In genomic region chr3:127689266-127689860, GRCh38 we compare ENCODE assay signal across 12 cellular contexts. TPM values are rescaled to one million over a fixed set of nuclear protein-coding genes. Genes with fewer than 3 reads are reported as not detected.
DNase-seq lines count a peak whose midpoint lies in the region; ATAC-seq, FAIRE-seq and TF ChIP-seq lines count a peak whose summit lies in the region.
"Had no signal": no experiment of that assay in that cellular context is flagged by ENCODE, and none has a peak within 500 bp of the region (broad histone marks: within the 10 kb centered on the region; RNA-seq: fewer than 3 reads in every experiment).

No MANE protein-coding gene starts in this region.

- intact Hi-C loops in sigmoid colon (cut with DNase I), result loop anchor here (2.0 to 10.0 kb wide), 2 partner anchors 133 to 225 kb away; partner anchors contain the start of genes KBTBD12 and MGLL

- 94 to 95% methylated on average over 19 of the region's 19 CpGs for WGBS in sigmoid colon, 2 donors

- ATAC-seq in HG03139 (IDR thresholded peaks at IDR 0.05; ENCODE audit: unreplicated experiment), result no peak

- no peak overlapping the region for H2AFZ ChIP-seq in astrocyte (ENCODE audit: low read depth, low read length)
- H2AFZ ChIP-seq in keratinocyte (ENCODE audit: control insufficient read depth, low read length), result no peak overlapping the region

- no peak overlapping the region for H3K4me3 Mint-ChIP-seq in astrocyte (ENCODE audit: unreplicated experiment)
- H3K4me3 Mint-ChIP-seq: CD4-positive, alpha-beta memory T cell; naive B cell had no signal

- TF ChIP-seq CTCF in astrocyte (IDR thresholded peaks at IDR 0.05; ENCODE audit: insufficient read depth, low read depth, low read length) (no peak), keratinocyte (optimal IDR thresholded peaks at IDR 0.05 in 1 of 3, IDR thresholded peaks at IDR 0.05 in 1 of 3, conservative IDR thresholded peaks at IDR 0.05 in 1 of 3; ENCODE audit: extremely low read depth in 1 of 3, insufficient read depth in 2 of 3, low read length in 3 of 3) (no peak), sigmoid colon (IDR thresholded peaks at IDR 0.05) (no peak)

- peak overlapping the region; percentile 94 for H3K27ac Mint-ChIP-seq in astrocyte (ENCODE audit: unreplicated experiment)
- H3K27ac Mint-ChIP-seq: CD4-positive, alpha-beta memory T cell had no signal

- H3K36me3 Mint-ChIP-seq in astrocyte (ENCODE audit: low read depth, unreplicated experiment), result peaks cover 8% of the 10 kb centered on the region
- H3K36me3 Mint-ChIP-seq: CD4-positive, alpha-beta memory T cell; naive B cell had no signal

- no peaks in the 10 kb centered on the region for H3K27me3 ChIP-seq in astrocyte (ENCODE audit: insufficient read depth, low read length)
- no peaks in the 10 kb centered on the region for H3K27me3 ChIP-seq in keratinocyte (ENCODE audit: control insufficient read depth, extremely low read depth, insufficient read depth, low read length)
- no peaks in the 10 kb centered on the region for H3K27me3 ChIP-seq in sigmoid colon

- H3K27me3 Mint-ChIP-seq in astrocyte (ENCODE audit: low read depth, unreplicated experiment), result no peaks in the 10 kb centered on the region

- H3K4me2 ChIP-seq in astrocyte (ENCODE audit: low read length), result peak overlapping the region; percentile 65
- peak overlapping the region; percentile 12 for H3K4me2 ChIP-seq in keratinocyte (ENCODE audit: control insufficient read depth, extremely low read depth, insufficient read depth, low read depth, low read length)

- peaks cover 31% of the 10 kb centered on the region for H3K4me1 ChIP-seq in astrocyte (ENCODE audit: insufficient read depth, low read length)
- H3K4me1 ChIP-seq in keratinocyte (ENCODE audit: control insufficient read depth, extremely low read depth, insufficient read depth, low read length), result peaks cover 27% of the 10 kb centered on the region
- peaks cover 0 to 39% (median 36%) of the 10 kb centered on the region in 4 donors for H3K4me1 ChIP-seq in sigmoid colon

- peak overlapping the region; percentile 83 for H3K27ac ChIP-seq in astrocyte (ENCODE audit: low read depth, low read length)
- peak overlapping the region; percentile 70 for H3K27ac ChIP-seq in keratinocyte (ENCODE audit: control insufficient read depth, insufficient read depth, low read length)
- peak overlapping the region; percentile 74 to 86 (median 82) for H3K27ac ChIP-seq in sigmoid colon

- no peaks in the 10 kb centered on the region for H3K9me3 Mint-ChIP-seq in astrocyte (ENCODE audit: unreplicated experiment)
- H3K9me3 Mint-ChIP-seq: CD4-positive, alpha-beta memory T cell; naive B cell had no signal

- H3K79me2 ChIP-seq in astrocyte (ENCODE audit: insufficient read depth, low read length), result no peaks in the 10 kb centered on the region
- no peaks in the 10 kb centered on the region for H3K79me2 ChIP-seq in keratinocyte (ENCODE audit: control insufficient read depth, insufficient read depth, low read length)

- H3K9me3 ChIP-seq in astrocyte (ENCODE audit: insufficient read depth, low read depth, low read length) (no peaks in the 10 kb centered on the region), keratinocyte (ENCODE audit: control insufficient read depth, low read depth, low read length) (no peaks in the 10 kb centered on the region), sigmoid colon (no peaks in the 10 kb centered on the region)

- H3K36me3 ChIP-seq in astrocyte (ENCODE audit: insufficient read depth, low read length) (no peaks in the 10 kb centered on the region), keratinocyte (ENCODE audit: control insufficient read depth in 2 of 2, extremely low read depth in 1 of 2, insufficient read depth in 2 of 2, low read length in 2 of 2) (no peaks in the 10 kb centered on the region), sigmoid colon (peaks cover 0 to 18% (median 3%) of the 10 kb centered on the region in 4 donors)

- FAIRE-seq in GM12891 (lab: Jason Lieb, UNC) (no peak), astrocyte (lab: Jason Lieb, UNC) (no peak), keratinocyte (lab: Jason Lieb, UNC) (no peak)

- no peak for TF ChIP-seq EP300 in sigmoid colon (IDR thresholded peaks at IDR 0.05)

- H3K9me1 ChIP-seq in keratinocyte (ENCODE audit: control insufficient read depth, extremely low read depth, insufficient read depth, low read length), result no peaks in the 10 kb centered on the region

- H3K4me1 Mint-ChIP-seq in astrocyte (ENCODE audit: low read depth, unreplicated experiment), result peaks cover 26% of the 10 kb centered on the region
- H3K4me1 Mint-ChIP-seq: CD4-positive, alpha-beta memory T cell had no signal

- TF ChIP-seq POLR2A in GM12891 (IDR thresholded peaks at IDR 0.05; ENCODE audit: low read depth, low read length) (0 out of 2 replicates have a peak, but pooled peaks have one; percentile 43), sigmoid colon (IDR thresholded peaks at IDR 0.05) (no peak), erythroblast (IDR thresholded peaks at IDR 0.05; ENCODE audit: low read length) (no peak)

- no peaks in the 10 kb centered on the region for H4K20me1 ChIP-seq in astrocyte (ENCODE audit: insufficient read depth, low read length)
- no peaks in the 10 kb centered on the region for H4K20me1 ChIP-seq in keratinocyte (ENCODE audit: control insufficient read depth, extremely low read depth, insufficient read depth, low read length)

- DNase-seq in GM12891 (ENCODE audit: insufficient read length, low spot score), result no peak
- no peak for DNase-seq in astrocyte (ENCODE audit: low read depth)
- no peak for DNase-seq in keratinocyte (ENCODE audit: low read depth, low spot score)
- peak; percentile 53 for DNase-seq in sigmoid colon
- DNase-seq in activated CD4-positive, alpha-beta T cell treated with anti-CD3 and anti-CD28 coated beads, Interleukin-2, amount 50 U/mL, for 48 hours, result no peak
- DNase-seq in erythroblast (lab: John Stamatoyannopoulos, UW), result no peak
- DNase-seq in stimulated activated CD4-positive, alpha-beta T cell treated with anti-CD3 and anti-CD28 coated beads, Interleukin-4, amount 100 ng/mL, for 24 hours, result no peak
- DNase-seq: CD4-positive, alpha-beta memory T cell; naive B cell; NCI-H2107; stimulated activated CD4-positive, alpha-beta T cell treated with anti-CD3 and anti-CD28 coated beads, Interleukin-15, amount 100 ng/mL, for 24 hours had no signal

- dilution Hi-C loops in keratinocyte (cut with MboI; ENCODE audit: extremely low pct_ligation_motif_present, low sequenced_read_pairs), result no loop called here

- H3K9ac ChIP-seq in astrocyte (ENCODE audit: low read length) (peak overlapping the region; percentile 71), keratinocyte (ENCODE audit: control insufficient read depth, extremely low read depth, insufficient read depth, low read length) (peak overlapping the region; percentile 43)

- H3K4me3 ChIP-seq in astrocyte (ENCODE audit: insufficient read depth, low read depth, low read length) (no peak overlapping the region), keratinocyte (ENCODE audit: control insufficient read depth in 2 of 3, extremely low read depth in 1 of 3, insufficient read depth in 2 of 3, low read depth in 1 of 3, low read length in 3 of 3) (no peak overlapping the region), sigmoid colon (no peak overlapping the region)

TF ChIP-seq in GM12891, 5 proteins besides CTCF, POLR2A, EP300 and RAD21:
- TF ChIP-seq POLR2AphosphoS5 (IDR thresholded peaks at IDR 0.05; ENCODE audit: low read depth, low read length), result no peak; the same call in none of the 2 replicates
- no peak for TF ChIP-seq POU2F2 (IDR thresholded peaks at IDR 0.05; ENCODE audit: low read depth, low read length)
- no peak for TF ChIP-seq PAX5 (IDR thresholded peaks at IDR 0.05; ENCODE audit: insufficient read depth, low read length, severe bottlenecking)
- no peak for TF ChIP-seq SPI1 (IDR thresholded peaks at IDR 0.05; ENCODE audit: low read depth, low read length)
- TF ChIP-seq TAF1 (IDR thresholded peaks at IDR 0.05; ENCODE audit: low read depth, low read length), result no peak

RNA-seq across cellular contexts. Expression of gene ABTB1, which starts 16.6 kb away (rescaled TPM):
- polyA plus RNA-seq in GM12891 (2012; ENCODE audit: low read depth, missing spikeins), result 9.5 TPM
- total RNA-seq in astrocyte, result 11.6 and 11.8 TPM in 2 replicates
- 11.6 to 15.2 TPM (median 13.7 TPM) in 3 replicates for polyA plus RNA-seq in keratinocyte
- polyA plus RNA-seq in keratinocyte (2011; ENCODE audit: low read depth), result 7.0 TPM
- 5.4 and 12.1 TPM in 2 replicates for polyA plus RNA-seq in keratinocyte (2011; cell fraction: cytosol; rRNA removed)
- polyA plus RNA-seq in keratinocyte (2011; cell fraction: nucleus; rRNA removed), result 34.4 and 39.2 TPM in 2 replicates
- 11.3 and 11.7 TPM in 2 replicates for polyA plus RNA-seq in keratinocyte (2012; ENCODE audit: low replicate concordance)
- polyA minus RNA-seq in keratinocyte, result 12.9 to 26.2 TPM (median 19.6 TPM) in 3 replicates
- 18.6 TPM for polyA minus RNA-seq in keratinocyte (2011; cell fraction: cytosol; rRNA and poly(A)+ RNA removed)
- 8.8 and 11.6 TPM in 2 replicates for polyA minus RNA-seq in keratinocyte (2011; cell fraction: nucleus; rRNA and poly(A)+ RNA removed)
- 10 to 100 TPM; 33.5 to 75.3 (median 49.1) TPM for total RNA-seq in sigmoid colon
- 10 to 100 TPM; 18.0 to 36.5 (median 24.6) TPM for polyA plus RNA-seq in sigmoid colon
